12 cellular contexts compared by ENCODE assay signal in genomic region chr2:145563752-145564615, GRCh38.
DNase-seq lines count a peak whose midpoint lies in the region; ATAC-seq and TF ChIP-seq lines count a peak whose summit lies in the region.
"Had no signal": no experiment of that assay in that cellular context is flagged by ENCODE, and none has a peak within 500 bp of the region (broad histone marks: within the 10 kb centered on the region; RNA-seq: fewer than 3 reads in every experiment).

No MANE protein-coding gene starts in this region.

- H3K4me3 ChIP-seq in choroid plexus epithelial cell (ENCODE audit: low read depth, low read length) (no peak overlapping the region), osteoblast (ENCODE audit: insufficient read depth, low read length) (no peak overlapping the region), A673 (ENCODE audit: low read depth, low read length, poor library complexity, severe bottlenecking) (no peak overlapping the region)

- H3K4me1 ChIP-seq in osteoblast (ENCODE audit: insufficient read depth, low read length) (no peaks in the 10 kb centered on the region), A673 (ENCODE audit: insufficient read depth, low read length, poor library complexity, severe bottlenecking) (peaks cover 5% of the 10 kb centered on the region)

- no peaks in the 10 kb centered on the region for H4K20me1 ChIP-seq in osteoblast (ENCODE audit: insufficient read depth, low read length)

- DNase-seq in Daoy (ENCODE audit: low read depth) (peak; percentile 19), NCI-H510A (lab: John Stamatoyannopoulos, UW) (peak; percentile 73), choroid plexus epithelial cell (ENCODE audit: low read depth) (peak; percentile 48), osteoblast (ENCODE audit: insufficient read length, low spot score, missing footprints) (no peak), A673 (ENCODE audit: low spot score) (no peak)
- DNase-seq in activated CD4-positive, alpha-beta T cell treated with anti-CD3 and anti-CD28 coated beads for 48 hours: no peak
- DNase-seq: activated CD8-positive, alpha-beta memory T cell treated with anti-CD3 and anti-CD28 coated beads, Interleukin-2, amount 50 U/mL, for 48 hours; stimulated activated CD4-positive, alpha-beta T cell treated with anti-CD3 and anti-CD28 coated beads, Interleukin-4, amount 100 ng/mL, for 1 hour; substantia nigra had no signal

- no peaks in the 10 kb centered on the region for H3K36me3 ChIP-seq in osteoblast (ENCODE audit: insufficient read depth, low read length)
- H3K36me3 ChIP-seq in A673 (ENCODE audit: insufficient read depth, low read length, poor library complexity, severe bottlenecking): no peaks in the 10 kb centered on the region

- peak overlapping the region; percentile 34 for H3K4me2 ChIP-seq in osteoblast (ENCODE audit: insufficient read depth, low read length)

- H3K27me3 ChIP-seq in osteoblast (ENCODE audit: insufficient read depth, low read length) (no peaks in the 10 kb centered on the region), A673 (replicated peaks; ENCODE audit: insufficient read depth, low read depth, low read length, poor library complexity) (no peaks in the 10 kb centered on the region)

- no peaks in the 10 kb centered on the region for H3K79me2 ChIP-seq in osteoblast (ENCODE audit: insufficient read depth, low read length)

- H3K27ac ChIP-seq in osteoblast (ENCODE audit: low read depth, low read length) (no peak overlapping the region), A673 (ENCODE audit: low read depth, low read length, poor library complexity, severe bottlenecking) (no peak overlapping the region)
- H3K27ac ChIP-seq: C4-2B had no signal

- TF ChIP-seq CTCF in choroid plexus epithelial cell (conservative IDR thresholded peaks at IDR 0.05; ENCODE audit: low read depth, low read length) (no peak), osteoblast (IDR thresholded peaks at IDR 0.05; ENCODE audit: extremely low read depth, low read depth, low read length) (no peak), A673 (conservative IDR thresholded peaks at IDR 0.05; ENCODE audit: low read depth, low read length) (no peak)

- ATAC-seq in GM18519 (IDR thresholded peaks at IDR 0.05; ENCODE audit: low FRiP score, unreplicated experiment): no peak
- no peak for ATAC-seq in HG02885 (IDR thresholded peaks at IDR 0.05; ENCODE audit: poor library complexity, unreplicated experiment)

- no TSS peak for BruUV-seq in A673 (replicated peaks; lab: Mats Ljungman, UMichigan)

- POLR2A ChIA-PET in A673 (lab: Charles Lee; ENCODE audit: low non-redundant PET): no interaction called here

- H3K9me3 ChIP-seq in osteoblast (ENCODE audit: low read depth, low read length): no peaks in the 10 kb centered on the region
- H3K9me3 ChIP-seq in A673 (ENCODE audit: low read depth, low read length, poor library complexity, severe bottlenecking): no peaks in the 10 kb centered on the region

- intact Hi-C loops in A673 (cut with micrococcal nuclease; ENCODE audit: unreplicated experiment): no loop called here

- H2AFZ ChIP-seq in osteoblast (ENCODE audit: low read length): peak overlapping the region; percentile 80

- CTCF ChIA-PET in A673 (lab: Charles Lee): no interaction called here

Comparison
In these comparisons a context has a peak if more than half of its experiments do, and no peak if none do; other contexts are left out.
1. DNase-seq: peak in Daoy (single experiment), NCI-H510A (single experiment) and choroid plexus epithelial cell (single experiment); none in osteoblast (single experiment), A673 (single experiment) and activated CD4-positive, alpha-beta T cell treated with anti-CD3 and anti-CD28 coated beads for 48 hours (single experiment).